ENCODE assay signal across 1 cellular context in genomic region chr10:17212802-17213204, GRCh38.
TF ChIP-seq lines count a peak whose summit lies in the region.

No MANE protein-coding gene starts in this region.

TF ChIP-seq in K562, 482 proteins besides CTCF, POLR2A, EP300 and RAD21 (continued from another document and continues in another):
- TF ChIP-seq NR2C1 (IDR thresholded peaks at IDR 0.05), result no peak
- TF ChIP-seq NR2C1 (tag; IDR thresholded peaks at IDR 0.05), result no peak
- TF ChIP-seq E2F8 (IDR thresholded peaks at IDR 0.05; ENCODE audit: low read depth, partially characterized antibody), result no peak
- TF ChIP-seq HLTF (IDR thresholded peaks at IDR 0.05), result no peak
- TF ChIP-seq SMARCA4 (IDR thresholded peaks at IDR 0.05), result peak; percentile 36; the same call in 1 of the 2 replicates
- TF ChIP-seq RBM22 (IDR thresholded peaks at IDR 0.05; ENCODE audit: low read depth, low read length, poor library complexity, severe bottlenecking), result no peak
- TF ChIP-seq ZNF780A (CRISPR knock-in tag; IDR thresholded peaks at IDR 0.05), result no peak
- TF ChIP-seq MAFG (tag; conservative IDR thresholded peaks at IDR 0.05), result peak; percentile 66
- TF ChIP-seq THRAP3 (IDR thresholded peaks at IDR 0.05; ENCODE audit: borderline replicate concordance), result 0 out of 2 replicates have a peak, but pooled peaks have one; percentile 36
- TF ChIP-seq HCFC1 (IDR thresholded peaks at IDR 0.05; ENCODE audit: low read depth, low read length), result no peak
- TF ChIP-seq CHD4 (IDR thresholded peaks at IDR 0.05; ENCODE audit: insufficient read depth, insufficient replicate concordance, low read depth, low read length, poor library complexity, severe bottlenecking), result no peak
- no peak for TF ChIP-seq STAT6 (CRISPR knock-in tag; IDR thresholded peaks at IDR 0.05)
- no peak for TF ChIP-seq NUFIP1 (IDR thresholded peaks at IDR 0.05; ENCODE audit: partially characterized antibody)
- no peak for TF ChIP-seq BRF1 (IDR thresholded peaks at IDR 0.05; ENCODE audit: borderline replicate concordance, extremely low read depth, insufficient read length)
- TF ChIP-seq ZNF583 (CRISPR knock-in tag; IDR thresholded peaks at IDR 0.05), result no peak
- no peak for TF ChIP-seq SRSF3 (IDR thresholded peaks at IDR 0.05; ENCODE audit: insufficient read depth, low read length)
- TF ChIP-seq FOS (IDR thresholded peaks at IDR 0.05; ENCODE audit: extremely low read depth, insufficient read length), result no peak
- TF ChIP-seq MTA3 (IDR thresholded peaks at IDR 0.05; ENCODE audit: borderline replicate concordance), result no peak
- no peak for TF ChIP-seq ARID3B (CRISPR knock-in tag; IDR thresholded peaks at IDR 0.05; ENCODE audit: borderline replicate concordance)
- no peak for TF ChIP-seq BMI1 (IDR thresholded peaks at IDR 0.05; ENCODE audit: low read length)
- 0 out of 2 replicates have a peak, but pooled peaks have one; percentile 74 for TF ChIP-seq ZNF586 (CRISPR knock-in tag; conservative IDR thresholded peaks at IDR 0.05)
- 0 out of 2 replicates have a peak, but pooled peaks have one; percentile 10 for TF ChIP-seq L3MBTL2 (IDR thresholded peaks at IDR 0.05)
- 0 out of 2 replicates have a peak, but pooled peaks have one; percentile 40 for TF ChIP-seq TCF15 (CRISPR knock-in tag; IDR thresholded peaks at IDR 0.05)
- TF ChIP-seq SRF (CRISPR knock-in tag; IDR thresholded peaks at IDR 0.05), result peak in 1 of 2 experiments; percentile 41; a peak in 1 of 4 replicates
- TF ChIP-seq, protein P1, sequence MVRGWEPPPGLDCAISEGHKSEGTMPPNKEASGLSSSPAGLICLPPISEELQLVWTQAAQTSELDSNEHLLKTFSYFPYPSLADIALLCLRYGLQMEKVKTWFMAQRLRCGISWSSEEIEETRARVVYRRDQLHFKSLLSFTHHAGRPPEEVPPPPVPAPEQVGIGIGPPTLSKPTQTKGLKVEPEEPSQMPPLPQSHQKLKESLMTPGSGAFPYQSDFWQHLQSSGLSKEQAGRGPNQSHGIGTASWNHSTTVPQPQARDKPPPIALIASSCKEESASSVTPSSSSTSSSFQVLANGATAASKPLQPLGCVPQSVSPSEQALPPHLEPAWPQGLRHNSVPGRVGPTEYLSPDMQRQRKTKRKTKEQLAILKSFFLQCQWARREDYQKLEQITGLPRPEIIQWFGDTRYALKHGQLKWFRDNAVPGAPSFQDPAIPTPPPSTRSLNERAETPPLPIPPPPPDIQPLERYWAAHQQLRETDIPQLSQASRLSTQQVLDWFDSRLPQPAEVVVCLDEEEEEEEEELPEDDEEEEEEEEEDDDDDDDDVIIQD (CRISPR knock-in tag; IDR thresholded peaks at IDR 0.05), result no peak
- TF ChIP-seq TBP (optimal IDR thresholded peaks at IDR 0.05; ENCODE audit: low read depth, low read length), result peak; percentile 20
- TF ChIP-seq GATAD2B (IDR thresholded peaks at IDR 0.05; ENCODE audit: borderline replicate concordance), result no peak
- TF ChIP-seq SOX6 (IDR thresholded peaks at IDR 0.05), result 0 out of 2 replicates have a peak, but pooled peaks have one; percentile 19
- TF ChIP-seq TAF1 (IDR thresholded peaks at IDR 0.05; ENCODE audit: control insufficient read depth, extremely low read depth, insufficient read depth, low read length, severe bottlenecking), result no peak
- TF ChIP-seq TFE3 (CRISPR knock-in tag; IDR thresholded peaks at IDR 0.05), result no peak
- no peak for TF ChIP-seq FUS (optimal IDR thresholded peaks at IDR 0.05; ENCODE audit: low read depth, low read length)
- TF ChIP-seq TAL1 (IDR thresholded peaks at IDR 0.05), result 0 out of 2 replicates have a peak, but pooled peaks have one; percentile 11
- peak; percentile 40; the same call in 1 of the 2 replicates for TF ChIP-seq CXXC5 (CRISPR knock-in tag; IDR thresholded peaks at IDR 0.05)
- peak; percentile 62 for TF ChIP-seq ZNF592 (IDR thresholded peaks at IDR 0.05)
- peak; percentile 86; the same call in 1 of the 2 replicates for TF ChIP-seq SPI1 (IDR thresholded peaks at IDR 0.05; ENCODE audit: borderline replicate concordance, low read depth, low read length)
- 0 out of 2 replicates have a peak, but pooled peaks have one; percentile 7 for TF ChIP-seq TCF3 (CRISPR knock-in tag; IDR thresholded peaks at IDR 0.05)
- TF ChIP-seq ZNF212 (CRISPR knock-in tag; IDR thresholded peaks at IDR 0.05), result no peak
- no peak for TF ChIP-seq ZNF146 (CRISPR knock-in tag; IDR thresholded peaks at IDR 0.05; ENCODE audit: unreplicated experiment)
- no peak for TF ChIP-seq NR2C2 (CRISPR knock-in tag; IDR thresholded peaks at IDR 0.05)
- TF ChIP-seq NR2C2 (tag; IDR thresholded peaks at IDR 0.05), result no peak
- no peak for TF ChIP-seq JUND (IDR thresholded peaks at IDR 0.05; ENCODE audit: borderline replicate concordance, low read depth, low read length)
- TF ChIP-seq JUND (tag; IDR thresholded peaks at IDR 0.05; ENCODE audit: borderline replicate concordance, low read depth, low read length), result peak; percentile 55; the same call in 1 of the 3 replicates
- TF ChIP-seq SNIP1 (IDR thresholded peaks at IDR 0.05; ENCODE audit: low read depth), result no peak
- TF ChIP-seq PHB2 (IDR thresholded peaks at IDR 0.05; ENCODE audit: low read depth), result no peak
- TF ChIP-seq, protein P2, sequence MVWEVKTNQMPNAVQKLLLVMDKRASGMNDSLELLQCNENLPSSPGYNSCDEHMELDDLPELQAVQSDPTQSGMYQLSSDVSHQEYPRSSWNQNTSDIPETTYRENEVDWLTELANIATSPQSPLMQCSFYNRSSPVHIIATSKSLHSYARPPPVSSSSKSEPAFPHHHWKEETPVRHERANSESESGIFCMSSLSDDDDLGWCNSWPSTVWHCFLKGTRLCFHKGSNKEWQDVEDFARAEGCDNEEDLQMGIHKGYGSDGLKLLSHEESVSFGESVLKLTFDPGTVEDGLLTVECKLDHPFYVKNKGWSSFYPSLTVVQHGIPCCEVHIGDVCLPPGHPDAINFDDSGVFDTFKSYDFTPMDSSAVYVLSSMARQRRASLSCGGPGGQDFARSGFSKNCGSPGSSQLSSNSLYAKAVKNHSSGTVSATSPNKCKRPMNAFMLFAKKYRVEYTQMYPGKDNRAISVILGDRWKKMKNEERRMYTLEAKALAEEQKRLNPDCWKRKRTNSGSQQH (CRISPR knock-in tag; IDR thresholded peaks at IDR 0.05), result peak; percentile 57; the same call in 1 of the 2 replicates
- no peak for TF ChIP-seq ARID2 (IDR thresholded peaks at IDR 0.05)
- no peak for TF ChIP-seq CC2D1A (IDR thresholded peaks at IDR 0.05)
- no peak for TF ChIP-seq ZFP1 (CRISPR knock-in tag; IDR thresholded peaks at IDR 0.05)
- no peak for TF ChIP-seq ZBTB34 (CRISPR knock-in tag; IDR thresholded peaks at IDR 0.05)
- no peak for TF ChIP-seq NONO (IDR thresholded peaks at IDR 0.05; ENCODE audit: low read depth in 2 of 2, low read length in 1 of 2)
- peak; percentile 54; the same call in 1 of the 2 replicates for TF ChIP-seq ARID1B (IDR thresholded peaks at IDR 0.05)
- TF ChIP-seq ZNF778 (CRISPR knock-in tag; IDR thresholded peaks at IDR 0.05), result no peak
- TF ChIP-seq TARDBP (IDR thresholded peaks at IDR 0.05), result no peak
- TF ChIP-seq CEBPB (tag; IDR thresholded peaks at IDR 0.05), result 0 out of 2 replicates have a peak, but pooled peaks have one; percentile 9
